In genomic region chr12:94983321-94983720, GRCh38 we compare ENCODE assay signal across 1 cellular context.
TF ChIP-seq lines count a peak whose summit lies in the region.

No MANE protein-coding gene starts in this region.

TF ChIP-seq in GM23338, 12 proteins besides CTCF, POLR2A, EP300 and RAD21 (continued from another document):
- TF ChIP-seq ZNF462 (CRISPR knock-in tag; IDR thresholded peaks at IDR 0.05) (no peak), NANOG (IDR thresholded peaks at IDR 0.05; ENCODE audit: borderline replicate concordance) (no peak), POLR2AphosphoS5 (IDR thresholded peaks at IDR 0.05; ENCODE audit: low read depth) (no peak), CREB1 (CRISPR knock-in tag; IDR thresholded peaks at IDR 0.05; ENCODE audit: low read depth) (no peak), EZH2phosphoT487 (IDR thresholded peaks at IDR 0.05; ENCODE audit: unreplicated experiment) (no peak), ZNF114 (CRISPR knock-in tag; IDR thresholded peaks at IDR 0.05) (no peak), JUNB (IDR thresholded peaks at IDR 0.05; ENCODE audit: unreplicated experiment) (no peak), ETS1 (IDR thresholded peaks at IDR 0.05) (no peak), EZH2 (IDR thresholded peaks at IDR 0.05; ENCODE audit: low read depth, unreplicated experiment) (no peak), STAT1 (IDR thresholded peaks at IDR 0.05; ENCODE audit: unreplicated experiment) (no peak)
TF ChIP-seq in GM23338: peak in this region for 0.
